1 cellular context compared by ENCODE assay signal in the genomic region with DNA sequence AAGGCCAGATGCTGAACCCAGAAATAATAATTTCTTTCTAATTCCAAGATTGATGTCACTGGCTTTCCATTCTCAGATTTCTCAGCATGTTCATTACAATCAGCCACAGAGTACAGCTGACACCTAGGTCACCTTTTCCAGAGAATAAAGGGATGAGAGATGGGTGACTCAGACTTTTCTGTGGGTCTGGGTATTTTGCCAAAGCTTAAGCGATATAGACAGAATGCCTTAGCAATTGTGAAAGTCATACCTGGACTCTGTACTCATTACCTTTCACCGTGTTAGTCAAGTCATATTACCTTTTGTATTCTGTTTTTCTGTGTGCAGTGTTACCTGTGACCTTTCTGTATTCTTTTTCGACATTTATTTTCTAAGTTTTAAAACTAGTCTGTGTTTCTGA.
TF ChIP-seq lines count a peak whose summit lies in the region.

No MANE protein-coding gene starts in this region.

TF ChIP-seq in HepG2, 621 proteins besides CTCF, POLR2A, EP300 and RAD21 (continues in another document):
- TF ChIP-seq, protein P1, sequence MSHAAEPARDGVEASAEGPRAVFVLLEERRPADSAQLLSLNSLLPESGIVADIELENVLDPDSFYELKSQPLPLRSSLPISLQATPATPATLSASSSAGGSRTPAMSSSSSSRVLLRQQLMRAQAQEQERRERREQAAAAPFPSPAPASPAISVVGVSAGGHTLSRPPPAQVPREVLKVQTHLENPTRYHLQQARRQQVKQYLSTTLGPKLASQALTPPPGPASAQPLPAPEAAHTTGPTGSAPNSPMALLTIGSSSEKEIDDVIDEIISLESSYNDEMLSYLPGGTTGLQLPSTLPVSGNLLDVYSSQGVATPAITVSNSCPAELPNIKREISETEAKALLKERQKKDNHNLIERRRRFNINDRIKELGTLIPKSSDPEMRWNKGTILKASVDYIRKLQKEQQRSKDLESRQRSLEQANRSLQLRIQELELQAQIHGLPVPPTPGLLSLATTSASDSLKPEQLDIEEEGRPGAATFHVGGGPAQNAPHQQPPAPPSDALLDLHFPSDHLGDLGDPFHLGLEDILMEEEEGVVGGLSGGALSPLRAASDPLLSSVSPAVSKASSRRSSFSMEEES (CRISPR knock-in tag; IDR thresholded peaks at IDR 0.05), result no peak
- TF ChIP-seq, protein P2, sequence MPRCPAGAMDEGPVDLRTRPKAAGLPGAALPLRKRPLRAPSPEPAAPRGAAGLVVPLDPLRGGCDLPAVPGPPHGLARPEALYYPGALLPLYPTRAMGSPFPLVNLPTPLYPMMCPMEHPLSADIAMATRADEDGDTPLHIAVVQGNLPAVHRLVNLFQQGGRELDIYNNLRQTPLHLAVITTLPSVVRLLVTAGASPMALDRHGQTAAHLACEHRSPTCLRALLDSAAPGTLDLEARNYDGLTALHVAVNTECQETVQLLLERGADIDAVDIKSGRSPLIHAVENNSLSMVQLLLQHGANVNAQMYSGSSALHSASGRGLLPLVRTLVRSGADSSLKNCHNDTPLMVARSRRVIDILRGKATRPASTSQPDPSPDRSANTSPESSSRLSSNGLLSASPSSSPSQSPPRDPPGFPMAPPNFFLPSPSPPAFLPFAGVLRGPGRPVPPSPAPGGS (CRISPR knock-in tag; IDR thresholded peaks at IDR 0.05), result no peak
- no peak for TF ChIP-seq ZFP41 (CRISPR knock-in tag; IDR thresholded peaks at IDR 0.05; ENCODE audit: borderline replicate concordance)
- TF ChIP-seq ARID2 (CRISPR knock-in tag; IDR thresholded peaks at IDR 0.05; ENCODE audit: borderline replicate concordance), result no peak
- no peak for TF ChIP-seq KDM2A (CRISPR knock-in tag; IDR thresholded peaks at IDR 0.05; ENCODE audit: borderline replicate concordance, low read depth)
- TF ChIP-seq, protein P3, sequence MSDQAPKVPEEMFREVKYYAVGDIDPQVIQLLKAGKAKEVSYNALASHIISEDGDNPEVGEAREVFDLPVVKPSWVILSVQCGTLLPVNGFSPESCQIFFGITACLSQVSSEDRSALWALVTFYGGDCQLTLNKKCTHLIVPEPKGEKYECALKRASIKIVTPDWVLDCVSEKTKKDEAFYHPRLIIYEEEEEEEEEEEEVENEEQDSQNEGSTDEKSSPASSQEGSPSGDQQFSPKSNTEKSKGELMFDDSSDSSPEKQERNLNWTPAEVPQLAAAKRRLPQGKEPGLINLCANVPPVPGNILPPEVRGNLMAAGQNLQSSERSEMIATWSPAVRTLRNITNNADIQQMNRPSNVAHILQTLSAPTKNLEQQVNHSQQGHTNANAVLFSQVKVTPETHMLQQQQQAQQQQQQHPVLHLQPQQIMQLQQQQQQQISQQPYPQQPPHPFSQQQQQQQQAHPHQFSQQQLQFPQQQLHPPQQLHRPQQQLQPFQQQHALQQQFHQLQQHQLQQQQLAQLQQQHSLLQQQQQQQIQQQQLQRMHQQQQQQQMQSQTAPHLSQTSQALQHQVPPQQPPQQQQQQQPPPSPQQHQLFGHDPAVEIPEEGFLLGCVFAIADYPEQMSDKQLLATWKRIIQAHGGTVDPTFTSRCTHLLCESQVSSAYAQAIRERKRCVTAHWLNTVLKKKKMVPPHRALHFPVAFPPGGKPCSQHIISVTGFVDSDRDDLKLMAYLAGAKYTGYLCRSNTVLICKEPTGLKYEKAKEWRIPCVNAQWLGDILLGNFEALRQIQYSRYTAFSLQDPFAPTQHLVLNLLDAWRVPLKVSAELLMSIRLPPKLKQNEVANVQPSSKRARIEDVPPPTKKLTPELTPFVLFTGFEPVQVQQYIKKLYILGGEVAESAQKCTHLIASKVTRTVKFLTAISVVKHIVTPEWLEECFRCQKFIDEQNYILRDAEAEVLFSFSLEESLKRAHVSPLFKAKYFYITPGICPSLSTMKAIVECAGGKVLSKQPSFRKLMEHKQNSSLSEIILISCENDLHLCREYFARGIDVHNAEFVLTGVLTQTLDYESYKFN (CRISPR knock-in tag; conservative IDR thresholded peaks at IDR 0.05), result peak; percentile 54
- no peak for TF ChIP-seq KAT8 (CRISPR knock-in tag; IDR thresholded peaks at IDR 0.05)
- TF ChIP-seq ZNF510 (CRISPR knock-in tag; IDR thresholded peaks at IDR 0.05; ENCODE audit: low read depth), result no peak
- TF ChIP-seq HDAC2 (CRISPR knock-in tag; IDR thresholded peaks at IDR 0.05), result no peak
- TF ChIP-seq KLF13 (CRISPR knock-in tag; IDR thresholded peaks at IDR 0.05), result no peak
- TF ChIP-seq ZSCAN12 (CRISPR knock-in tag; IDR thresholded peaks at IDR 0.05), result no peak
- peak; percentile 51 for TF ChIP-seq CEBPG (CRISPR knock-in tag; IDR thresholded peaks at IDR 0.05)
- no peak for TF ChIP-seq XRCC5 (optimal IDR thresholded peaks at IDR 0.05; ENCODE audit: low read length)
- TF ChIP-seq, protein P4, sequence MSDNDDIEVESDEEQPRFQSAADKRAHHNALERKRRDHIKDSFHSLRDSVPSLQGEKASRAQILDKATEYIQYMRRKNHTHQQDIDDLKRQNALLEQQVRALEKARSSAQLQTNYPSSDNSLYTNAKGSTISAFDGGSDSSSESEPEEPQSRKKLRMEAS (IDR thresholded peaks at IDR 0.05), result no peak
- TF ChIP-seq JUN (CRISPR knock-in tag; IDR thresholded peaks at IDR 0.05), result no peak
- TF ChIP-seq, protein P5, sequence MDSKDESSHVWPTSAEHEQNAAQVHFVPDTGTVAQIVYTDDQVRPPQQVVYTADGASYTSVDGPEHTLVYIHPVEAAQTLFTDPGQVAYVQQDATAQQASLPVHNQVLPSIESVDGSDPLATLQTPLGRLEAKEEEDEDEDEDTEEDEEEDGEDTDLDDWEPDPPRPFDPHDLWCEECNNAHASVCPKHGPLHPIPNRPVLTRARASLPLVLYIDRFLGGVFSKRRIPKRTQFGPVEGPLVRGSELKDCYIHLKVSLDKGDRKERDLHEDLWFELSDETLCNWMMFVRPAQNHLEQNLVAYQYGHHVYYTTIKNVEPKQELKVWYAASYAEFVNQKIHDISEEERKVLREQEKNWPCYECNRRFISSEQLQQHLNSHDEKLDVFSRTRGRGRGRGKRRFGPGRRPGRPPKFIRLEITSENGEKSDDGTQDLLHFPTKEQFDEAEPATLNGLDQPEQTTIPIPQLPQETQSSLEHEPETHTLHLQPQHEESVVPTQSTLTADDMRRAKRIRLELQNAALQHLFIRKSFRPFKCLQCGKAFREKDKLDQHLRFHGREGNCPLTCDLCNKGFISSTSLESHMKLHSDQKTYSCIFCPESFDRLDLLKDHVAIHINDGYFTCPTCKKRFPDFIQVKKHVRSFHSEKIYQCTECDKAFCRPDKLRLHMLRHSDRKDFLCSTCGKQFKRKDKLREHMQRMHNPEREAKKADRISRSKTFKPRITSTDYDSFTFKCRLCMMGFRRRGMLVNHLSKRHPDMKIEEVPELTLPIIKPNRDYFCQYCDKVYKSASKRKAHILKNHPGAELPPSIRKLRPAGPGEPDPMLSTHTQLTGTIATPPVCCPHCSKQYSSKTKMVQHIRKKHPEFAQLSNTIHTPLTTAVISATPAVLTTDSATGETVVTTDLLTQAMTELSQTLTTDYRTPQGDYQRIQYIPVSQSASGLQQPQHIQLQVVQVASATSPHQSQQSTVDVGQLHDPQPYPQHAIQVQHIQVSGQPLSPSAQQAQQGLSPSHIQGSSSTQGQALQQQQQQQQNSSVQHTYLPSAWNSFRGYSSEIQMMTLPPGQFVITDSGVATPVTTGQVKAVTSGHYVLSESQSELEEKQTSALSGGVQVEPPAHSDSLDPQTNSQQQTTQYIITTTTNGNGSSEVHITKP (CRISPR knock-in tag; IDR thresholded peaks at IDR 0.05; ENCODE audit: low read depth), result no peak
- peak; percentile 24; the same call in 1 of the 2 replicates for TF ChIP-seq NCOR1 (IDR thresholded peaks at IDR 0.05; ENCODE audit: borderline replicate concordance, low read length)
- TF ChIP-seq, protein P6, sequence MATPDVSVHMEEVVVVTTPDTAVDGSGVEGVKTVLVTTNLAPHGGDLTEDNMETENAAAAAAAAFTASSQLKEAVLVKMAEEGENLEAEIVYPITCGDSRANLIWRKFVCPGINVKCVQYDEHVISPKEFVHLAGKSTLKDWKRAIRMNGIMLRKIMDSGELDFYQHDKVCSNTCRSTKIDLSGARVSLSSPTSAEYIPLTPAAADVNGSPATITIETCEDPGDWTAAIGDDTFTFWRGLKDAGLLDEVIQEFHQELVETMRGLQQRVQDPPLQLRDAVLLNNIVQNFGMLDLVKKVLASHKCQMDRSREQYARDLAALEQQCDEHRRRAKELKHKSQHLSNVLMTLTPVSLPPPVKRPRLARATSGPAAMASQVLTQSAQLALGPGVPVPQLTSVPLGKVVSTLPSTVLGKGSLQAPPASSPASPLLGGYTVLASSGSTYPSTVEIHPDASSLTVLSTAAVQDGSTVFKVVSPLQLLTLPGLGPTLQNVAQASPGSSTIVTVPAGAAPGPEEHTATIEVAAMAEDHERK (CRISPR knock-in tag; IDR thresholded peaks at IDR 0.05; ENCODE audit: low read depth), result no peak
- TF ChIP-seq MIXL1 (CRISPR knock-in tag; IDR thresholded peaks at IDR 0.05), result no peak
- TF ChIP-seq GABPB1 (CRISPR knock-in tag; IDR thresholded peaks at IDR 0.05), result no peak
- TF ChIP-seq, protein P7, sequence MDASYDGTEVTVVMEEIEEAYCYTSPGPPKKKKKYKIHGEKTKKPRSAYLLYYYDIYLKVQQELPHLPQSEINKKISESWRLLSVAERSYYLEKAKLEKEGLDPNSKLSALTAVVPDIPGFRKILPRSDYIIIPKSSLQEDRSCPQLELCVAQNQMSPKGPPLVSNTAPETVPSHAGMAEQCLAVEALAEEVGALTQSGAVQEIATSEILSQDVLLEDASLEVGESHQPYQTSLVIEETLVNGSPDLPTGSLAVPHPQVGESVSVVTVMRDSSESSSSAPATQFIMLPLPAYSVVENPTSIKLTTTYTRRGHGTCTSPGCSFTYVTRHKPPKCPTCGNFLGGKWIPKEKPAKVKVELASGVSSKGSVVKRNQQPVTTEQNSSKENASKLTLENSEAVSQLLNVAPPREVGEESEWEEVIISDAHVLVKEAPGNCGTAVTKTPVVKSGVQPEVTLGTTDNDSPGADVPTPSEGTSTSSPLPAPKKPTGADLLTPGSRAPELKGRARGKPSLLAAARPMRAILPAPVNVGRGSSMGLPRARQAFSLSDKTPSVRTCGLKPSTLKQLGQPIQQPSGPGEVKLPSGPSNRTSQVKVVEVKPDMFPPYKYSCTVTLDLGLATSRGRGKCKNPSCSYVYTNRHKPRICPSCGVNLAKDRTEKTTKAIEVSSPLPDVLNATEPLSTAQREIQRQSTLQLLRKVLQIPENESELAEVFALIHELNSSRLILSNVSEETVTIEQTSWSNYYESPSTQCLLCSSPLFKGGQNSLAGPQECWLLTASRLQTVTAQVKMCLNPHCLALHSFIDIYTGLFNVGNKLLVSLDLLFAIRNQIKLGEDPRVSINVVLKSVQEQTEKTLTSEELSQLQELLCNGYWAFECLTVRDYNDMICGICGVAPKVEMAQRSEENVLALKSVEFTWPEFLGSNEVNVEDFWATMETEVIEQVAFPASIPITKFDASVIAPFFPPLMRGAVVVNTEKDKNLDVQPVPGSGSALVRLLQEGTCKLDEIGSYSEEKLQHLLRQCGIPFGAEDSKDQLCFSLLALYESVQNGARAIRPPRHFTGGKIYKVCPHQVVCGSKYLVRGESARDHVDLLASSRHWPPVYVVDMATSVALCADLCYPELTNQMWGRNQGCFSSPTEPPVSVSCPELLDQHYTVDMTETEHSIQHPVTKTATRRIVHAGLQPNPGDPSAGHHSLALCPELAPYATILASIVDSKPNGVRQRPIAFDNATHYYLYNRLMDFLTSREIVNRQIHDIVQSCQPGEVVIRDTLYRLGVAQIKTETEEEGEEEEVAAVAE (CRISPR knock-in tag; IDR thresholded peaks at IDR 0.05; ENCODE audit: borderline replicate concordance), result no peak
- TF ChIP-seq ZIK1 (CRISPR knock-in tag; IDR thresholded peaks at IDR 0.05; ENCODE audit: borderline replicate concordance, low read depth), result no peak
- TF ChIP-seq, protein P8, sequence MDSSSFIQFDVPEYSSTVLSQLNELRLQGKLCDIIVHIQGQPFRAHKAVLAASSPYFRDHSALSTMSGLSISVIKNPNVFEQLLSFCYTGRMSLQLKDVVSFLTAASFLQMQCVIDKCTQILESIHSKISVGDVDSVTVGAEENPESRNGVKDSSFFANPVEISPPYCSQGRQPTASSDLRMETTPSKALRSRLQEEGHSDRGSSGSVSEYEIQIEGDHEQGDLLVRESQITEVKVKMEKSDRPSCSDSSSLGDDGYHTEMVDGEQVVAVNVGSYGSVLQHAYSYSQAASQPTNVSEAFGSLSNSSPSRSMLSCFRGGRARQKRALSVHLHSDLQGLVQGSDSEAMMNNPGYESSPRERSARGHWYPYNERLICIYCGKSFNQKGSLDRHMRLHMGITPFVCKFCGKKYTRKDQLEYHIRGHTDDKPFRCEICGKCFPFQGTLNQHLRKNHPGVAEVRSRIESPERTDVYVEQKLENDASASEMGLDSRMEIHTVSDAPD (CRISPR knock-in tag; IDR thresholded peaks at IDR 0.05), result no peak
- no peak for TF ChIP-seq ZNF788 (CRISPR knock-in tag; IDR thresholded peaks at IDR 0.05; ENCODE audit: borderline replicate concordance)
- TF ChIP-seq MAFK (conservative IDR thresholded peaks at IDR 0.05 in 1 of 2, IDR thresholded peaks at IDR 0.05 in 1 of 2; ENCODE audit: low read length in 2 of 2), result peak in 1 of 2 experiments; percentile 11; a peak in 1 of 4 replicates
- no peak for TF ChIP-seq TAF15 (IDR thresholded peaks at IDR 0.05; ENCODE audit: low read depth, low read length, poor library complexity, severe bottlenecking)
- TF ChIP-seq ZNF670 (CRISPR knock-in tag; IDR thresholded peaks at IDR 0.05; ENCODE audit: borderline replicate concordance), result no peak
- no peak for TF ChIP-seq ZNF326 (CRISPR knock-in tag; IDR thresholded peaks at IDR 0.05; ENCODE audit: borderline replicate concordance)
- TF ChIP-seq GFI1 (CRISPR knock-in tag; IDR thresholded peaks at IDR 0.05; ENCODE audit: borderline replicate concordance), result no peak
- no peak for TF ChIP-seq HOXA3 (CRISPR knock-in tag; IDR thresholded peaks at IDR 0.05)
- no peak for TF ChIP-seq SAFB2 (CRISPR knock-in tag; IDR thresholded peaks at IDR 0.05; ENCODE audit: borderline replicate concordance, low read depth)
- TF ChIP-seq, protein P9, sequence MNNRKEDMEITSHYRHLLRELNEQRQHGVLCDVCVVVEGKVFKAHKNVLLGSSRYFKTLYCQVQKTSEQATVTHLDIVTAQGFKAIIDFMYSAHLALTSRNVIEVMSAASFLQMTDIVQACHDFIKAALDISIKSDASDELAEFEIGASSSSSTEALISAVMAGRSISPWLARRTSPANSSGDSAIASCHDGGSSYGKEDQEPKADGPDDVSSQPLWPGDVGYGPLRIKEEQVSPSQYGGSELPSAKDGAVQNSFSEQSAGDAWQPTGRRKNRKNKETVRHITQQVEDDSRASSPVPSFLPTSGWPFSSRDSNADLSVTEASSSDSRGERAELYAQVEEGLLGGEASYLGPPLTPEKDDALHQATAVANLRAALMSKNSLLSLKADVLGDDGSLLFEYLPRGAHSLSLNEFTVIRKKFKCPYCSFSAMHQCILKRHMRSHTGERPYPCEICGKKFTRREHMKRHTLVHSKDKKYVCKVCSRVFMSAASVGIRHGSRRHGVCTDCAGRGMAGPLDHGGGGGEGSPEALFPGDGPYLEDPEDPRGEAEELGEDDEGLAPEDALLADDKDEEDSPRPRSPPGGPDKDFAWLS (CRISPR knock-in tag; IDR thresholded peaks at IDR 0.05; ENCODE audit: borderline replicate concordance), result no peak
- TF ChIP-seq, protein P10, sequence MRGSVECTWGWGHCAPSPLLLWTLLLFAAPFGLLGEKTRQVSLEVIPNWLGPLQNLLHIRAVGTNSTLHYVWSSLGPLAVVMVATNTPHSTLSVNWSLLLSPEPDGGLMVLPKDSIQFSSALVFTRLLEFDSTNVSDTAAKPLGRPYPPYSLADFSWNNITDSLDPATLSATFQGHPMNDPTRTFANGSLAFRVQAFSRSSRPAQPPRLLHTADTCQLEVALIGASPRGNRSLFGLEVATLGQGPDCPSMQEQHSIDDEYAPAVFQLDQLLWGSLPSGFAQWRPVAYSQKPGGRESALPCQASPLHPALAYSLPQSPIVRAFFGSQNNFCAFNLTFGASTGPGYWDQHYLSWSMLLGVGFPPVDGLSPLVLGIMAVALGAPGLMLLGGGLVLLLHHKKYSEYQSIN (CRISPR knock-in tag; IDR thresholded peaks at IDR 0.05; ENCODE audit: borderline replicate concordance), result no peak
